Comparison of ENCODE assay signal across 8 cellular contexts in genomic region chr6:137234505-137234863, GRCh38. TPM values are rescaled to one million over a fixed set of nuclear protein-coding genes. Genes with fewer than 3 reads are reported as not detected.
A peak's percentile ranks its signal among the peaks of the same experiment; 100 is the strongest.
DNase-seq lines count a peak whose midpoint lies in the region; ATAC-seq, FAIRE-seq and TF ChIP-seq lines count a peak whose summit lies in the region.

No MANE protein-coding gene starts in this region.

- no peak for TF ChIP-seq CTCF in NB4 (IDR thresholded peaks at IDR 0.05; ENCODE audit: low read depth, low read length)
- no peak for TF ChIP-seq CTCF in transverse colon (IDR thresholded peaks at IDR 0.05)

- intact Hi-C loops in transverse colon (cut with DNase I; ENCODE audit: low total_unique reads) = no loop called here

- H3K9me3 Mint-ChIP-seq in effector memory CD8-positive, alpha-beta T cell = peaks cover 7 to 9% of the 10 kb centered on the region in 2 donors

- 17 to 18% methylated on average over 4 of the region's 4 CpGs for WGBS in transverse colon (ENCODE audit: low coverage in 1 of 2), 2 donors

- DNase-seq in NB4 (ENCODE audit: low read depth) (peak; percentile 76), transverse colon (peak; percentile 35), H54 (ENCODE audit: insufficient read length, low spot score) (no peak), foreskin melanocyte (no peak), NCI-H2029 treated with DMSO at 0.1 percent for 48 hours (lab: John Stamatoyannopoulos, UW) (no peak)
- DNase-seq in effector memory CD8-positive, alpha-beta T cell = peak; percentile 14 to 24 (median 17)

- ATAC-seq in GM21423 (IDR thresholded peaks at IDR 0.05; ENCODE audit: unreplicated experiment) = peak; percentile 50
- ATAC-seq in effector memory CD8-positive, alpha-beta T cell (replicated peaks) = peak; percentile 74

- H3K4me1 Mint-ChIP-seq in effector memory CD8-positive, alpha-beta T cell (ENCODE audit: low read depth in 2 of 2) = peaks cover 55 to 68% of the 10 kb centered on the region in 2 donors

- H3K27ac ChIP-seq in BLaER1 (0 out of 2 replicates have a peak overlapping the region, but pooled peaks have one; percentile 29), transverse colon (peak overlapping the region; percentile 76 to 83 (median 80))

- H3K9ac ChIP-seq in BLaER1 = peak overlapping the region; percentile 13; the same call in 1 of the 2 replicates

- H3K4me3 ChIP-seq in BLaER1 = no peak overlapping the region
- no peak overlapping the region for H3K4me3 ChIP-seq in NB4 (ENCODE audit: low read depth, low read length)
- no peak overlapping the region for H3K4me3 ChIP-seq in transverse colon

- peak overlapping the region; percentile 75 to 91 for H3K27ac Mint-ChIP-seq in effector memory CD8-positive, alpha-beta T cell

- no peaks in the 10 kb centered on the region for H3K27me3 Mint-ChIP-seq in effector memory CD8-positive, alpha-beta T cell

- H3K4me2 ChIP-seq in BLaER1 = peak overlapping the region; percentile 64

- no peak for TF ChIP-seq EP300 in transverse colon (IDR thresholded peaks at IDR 0.05; ENCODE audit: low read depth)

- peak overlapping the region; percentile 68 to 79 for H3K4me3 Mint-ChIP-seq in effector memory CD8-positive, alpha-beta T cell

- no peak for TF ChIP-seq POLR2A in NB4 (IDR thresholded peaks at IDR 0.05; ENCODE audit: extremely low read depth, insufficient read length)
- no peak for TF ChIP-seq POLR2A in transverse colon (IDR thresholded peaks at IDR 0.05)
- no peak for TF ChIP-seq POLR2A in H54 (IDR thresholded peaks at IDR 0.05; ENCODE audit: low read depth, low read length)

- H3K27me3 ChIP-seq in BLaER1 (no peaks in the 10 kb centered on the region), transverse colon (no peaks in the 10 kb centered on the region)

- FAIRE-seq in H54 (lab: Jason Lieb, UNC) = no peak

- no peaks in the 10 kb centered on the region for H4K20me1 ChIP-seq in BLaER1

- H3K36me3 Mint-ChIP-seq in effector memory CD8-positive, alpha-beta T cell (ENCODE audit: insufficient read depth) = peaks cover 6% of the 10 kb centered on the region

- in situ Hi-C loops in transverse colon (cut with MboI; ENCODE audit: low pct_ligation_motif_present in 1 of 4, low pct_unique_long_range_greater_than_20kb in 1 of 4, low sequenced_read_pairs in 3 of 4) = no loop called here

- H3K36me3 ChIP-seq in BLaER1 = no peaks in the 10 kb centered on the region
- H3K36me3 ChIP-seq in transverse colon = no peaks in the 10 kb centered on the region

- H3K4me1 ChIP-seq in BLaER1 = peaks cover 52% of the 10 kb centered on the region
- H3K4me1 ChIP-seq in transverse colon = peaks cover 13 to 44% (median 21%) of the 10 kb centered on the region in 4 donors

- H3K9me3 ChIP-seq in BLaER1 (peaks cover 24% of the 10 kb centered on the region), transverse colon (no peaks in the 10 kb centered on the region)

RNA-seq across cellular contexts. Expression of gene IFNGR1, which starts 15.3 kb away (rescaled TPM):
- 100 to 1,000 TPM in 2 of 4 donors, 10 to 100 TPM in 1, 1 to 10 TPM in 1; 7.0 to 116 (median 86.8) TPM for total RNA-seq in transverse colon

Comparison
In these comparisons a context has a peak if more than half of its experiments do, and no peak if none do; other contexts are left out.
1. DNase-seq: peak in NB4 (single experiment), effector memory CD8-positive, alpha-beta T cell (3 of 3) and transverse colon (single experiment); none in H54 (single experiment), foreskin melanocyte (single experiment) and NCI-H2029 treated with DMSO at 0.1 percent for 48 hours (single experiment).